In genomic region chr1:37926061-37926924, GRCh38 we compare ENCODE assay signal across 9 cellular contexts. TPM values are rescaled to one million over a fixed set of nuclear protein-coding genes. Genes with fewer than 3 reads are reported as not detected.
A peak's percentile ranks its signal among the peaks of the same experiment; 100 is the strongest.
DNase-seq lines count a peak whose midpoint lies in the region; ATAC-seq and TF ChIP-seq lines count a peak whose summit lies in the region.
"Had no signal": no experiment of that assay in that cellular context is flagged by ENCODE, and none has a peak within 500 bp of the region (broad histone marks: within the 10 kb centered on the region; RNA-seq: fewer than 3 reads in every experiment).

No MANE protein-coding gene starts in this region.

- no peaks in the 10 kb centered on the region for H4K20me1 ChIP-seq in SU-DHL-6 (ENCODE audit: low read depth, low read length)

- H3K9me3 Mint-ChIP-seq in naive thymus-derived CD8-positive, alpha-beta T cell = no peaks in the 10 kb centered on the region

- H3K4me3 Mint-ChIP-seq in naive thymus-derived CD8-positive, alpha-beta T cell = peak overlapping the region; percentile 42 to 74 (median 59)

- peak overlapping the region; percentile 27; the same call in 1 of the 2 replicates for H3K4me3 ChIP-seq in GM12864 (ENCODE audit: low read depth, low read length)
- peak overlapping the region; percentile 40 for H3K4me3 ChIP-seq in SU-DHL-6 (ENCODE audit: insufficient read depth, low read length, poor library complexity, severe bottlenecking)

- no peaks in the 10 kb centered on the region for H3K9me3 ChIP-seq in SU-DHL-6 (ENCODE audit: insufficient read depth, low read length)

- peaks cover 30 to 81% (median 67%) of the 10 kb centered on the region in 4 donors for H3K4me1 Mint-ChIP-seq in naive thymus-derived CD8-positive, alpha-beta T cell

- H3F3A ChIP-seq in SU-DHL-6 (ENCODE audit: insufficient read depth) = peaks cover 54% of the 10 kb centered on the region

- ATAC-seq in GM21576 (IDR thresholded peaks at IDR 0.05; ENCODE audit: unreplicated experiment) (peak; percentile 39), HG02840 (IDR thresholded peaks at IDR 0.05; ENCODE audit: low FRiP score, unreplicated experiment) (no peak), HG02759 (IDR thresholded peaks at IDR 0.05; ENCODE audit: unreplicated experiment) (no peak)
- ATAC-seq in naive thymus-derived CD8-positive, alpha-beta T cell = peak; percentile 33 to 66

- H2AFZ ChIP-seq in SU-DHL-6 (ENCODE audit: low read depth, low read length, severe bottlenecking) = no peak overlapping the region

- TF ChIP-seq CTCF in GM12864 (IDR thresholded peaks at IDR 0.05; ENCODE audit: low read depth, low read length, missing control alignments) = no peak
- no peak for TF ChIP-seq CTCF in SU-DHL-6 (IDR thresholded peaks at IDR 0.05; ENCODE audit: insufficient read depth, low read length, poor library complexity, severe bottlenecking)

- POLR2A ChIA-PET in naive thymus-derived CD8-positive, alpha-beta T cell (lab: Charles Lee) = interaction anchor here (0.6 to 2.5 kb wide), 7 partner anchors 13 to 411 kb away, joined by 3 to 7 read pairs (median 5); partner anchors contain the start of genes INPP5B and MTF1

- DNase-seq in GM12864 (ENCODE audit: low read depth) (no peak), ecto neural progenitor cell (ENCODE audit: low spot score) (no peak), D341Med (ENCODE audit: low spot score) (no peak)
- DNase-seq in naive thymus-derived CD8-positive, alpha-beta T cell = peak in 3 of 10 donors; percentile 21 to 42 (median 26)
- DNase-seq: OCI-M1 had no signal

- peak overlapping the region; percentile 99 for H3K27ac ChIP-seq in SU-DHL-6 (ENCODE audit: low read depth, low read length)

- H3K36me3 Mint-ChIP-seq in naive thymus-derived CD8-positive, alpha-beta T cell = no peaks in the 10 kb centered on the region

- no peaks in the 10 kb centered on the region for H3K27me3 Mint-ChIP-seq in naive thymus-derived CD8-positive, alpha-beta T cell

- peak overlapping the region; percentile 63 for H3K9ac ChIP-seq in SU-DHL-6 (ENCODE audit: low read length)

- no peaks in the 10 kb centered on the region for H3K27me3 ChIP-seq in SU-DHL-6 (ENCODE audit: low read length)

- H3K27ac Mint-ChIP-seq in naive thymus-derived CD8-positive, alpha-beta T cell = peak overlapping the region; percentile 60 to 95 (median 86)

- peaks cover 85% of the 10 kb centered on the region for H3K79me2 ChIP-seq in SU-DHL-6 (ENCODE audit: insufficient read depth, low read length)

- no peaks in the 10 kb centered on the region for H3K9me2 ChIP-seq in SU-DHL-6 (replicated peaks; ENCODE audit: insufficient read depth, low read length)

- no peaks in the 10 kb centered on the region for H3K36me3 ChIP-seq in SU-DHL-6 (ENCODE audit: low read length)

- peak overlapping the region; percentile 98 for H3K4me2 ChIP-seq in SU-DHL-6 (ENCODE audit: low read depth, low read length, poor library complexity, severe bottlenecking)

RNA-seq across cellular contexts. Expression of gene INPP5B, which starts 20.6 kb away (rescaled TPM):
- total RNA-seq in naive thymus-derived CD8-positive, alpha-beta T cell = 10 to 100 TPM; 40.8 to 46.7 TPM
- 10 to 100 TPM; 11.3 to 22.0 (median 18.5) TPM for polyA plus RNA-seq in naive thymus-derived CD8-positive, alpha-beta T cell

Comparison
In these comparisons a context has a peak if more than half of its experiments do, and no peak if none do; other contexts are left out.
1. ATAC-seq: peak in GM21576 (single experiment) and naive thymus-derived CD8-positive, alpha-beta T cell (2 of 2); none in HG02840 (single experiment) and HG02759 (single experiment).